In genomic region chr5:120405291-120405864, GRCh38 we compare ENCODE assay signal across 1 cellular context.
TF ChIP-seq lines count a peak whose summit lies in the region.

No MANE protein-coding gene starts in this region.

TF ChIP-seq in endothelial cell of umbilical vein, 7 proteins besides CTCF, POLR2A, EP300 and RAD21:
- TF ChIP-seq GATA2 (IDR thresholded peaks at IDR 0.05; ENCODE audit: insufficient read depth, insufficient read length, low read depth, low read length), result no peak
- peak; percentile 81 for TF ChIP-seq JUN (IDR thresholded peaks at IDR 0.05; ENCODE audit: borderline replicate concordance, insufficient read depth, insufficient read length, low read depth)
- no peak for TF ChIP-seq MYC (IDR thresholded peaks at IDR 0.05; ENCODE audit: low read depth, low read length)
- peak; percentile 82 for TF ChIP-seq FOS (IDR thresholded peaks at IDR 0.05; ENCODE audit: borderline replicate concordance, insufficient read depth, low read length)
